1 cellular context compared by ENCODE assay signal in genomic region chr7:20343211-20343610, GRCh38.
TF ChIP-seq lines count a peak whose summit lies in the region.

No MANE protein-coding gene starts in this region.

TF ChIP-seq in SK-N-SH treated with all-trans-retinoic acid at 6 μM for 48 hours, 23 proteins besides CTCF, POLR2A, EP300 and RAD21 (continued from another document):
- no peak for TF ChIP-seq CSDC2 (CRISPR knock-in tag; IDR thresholded peaks at IDR 0.05)
- no peak for TF ChIP-seq GLIS3 (CRISPR knock-in tag; IDR thresholded peaks at IDR 0.05)
- no peak for TF ChIP-seq ISL1 (CRISPR knock-in tag; IDR thresholded peaks at IDR 0.05)
- no peak for TF ChIP-seq ESRRG (CRISPR knock-in tag; IDR thresholded peaks at IDR 0.05)
